Comparison of ENCODE assay signal across 18 cellular contexts in the genomic region with DNA sequence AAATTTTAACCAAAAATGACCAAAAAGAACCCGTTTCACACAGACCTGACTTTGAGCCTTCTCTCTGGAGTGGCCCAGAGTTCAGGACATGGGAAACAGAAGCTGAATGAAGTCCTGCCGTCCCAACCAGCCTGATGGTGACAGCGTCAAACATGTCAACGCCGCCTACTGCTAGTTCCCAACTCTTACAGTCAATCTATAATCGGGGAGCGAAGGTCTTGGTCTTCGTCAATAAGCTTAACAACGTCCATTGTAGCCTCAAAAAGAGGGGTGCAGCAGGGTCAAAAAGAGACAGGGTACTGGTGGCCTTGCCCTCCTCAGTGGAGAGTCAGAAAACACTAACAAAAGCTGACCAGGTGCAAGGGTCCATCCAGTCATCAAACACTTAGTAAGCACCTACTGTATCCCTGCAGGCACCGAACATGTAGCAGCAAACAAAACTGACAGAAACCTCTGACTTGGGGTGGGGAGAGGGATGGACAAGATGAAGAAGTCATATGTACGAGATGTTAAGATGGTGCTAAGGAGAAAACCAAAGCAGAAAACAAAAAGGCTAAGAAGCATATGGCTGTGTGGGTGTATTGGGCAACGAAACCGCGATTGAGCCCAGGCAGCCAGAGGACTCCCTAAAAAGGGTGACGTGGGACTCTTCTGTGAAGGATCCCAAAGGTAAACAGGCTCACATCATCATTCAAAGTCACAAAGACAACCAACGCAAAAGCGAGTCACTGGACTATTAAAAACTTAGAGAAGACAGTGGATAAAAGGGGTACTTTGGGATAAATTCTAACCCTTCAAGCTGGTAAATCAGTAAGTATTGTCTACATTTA. TPM values are rescaled to one million over a fixed set of nuclear protein-coding genes. Genes with fewer than 3 reads are reported as not detected.
DNase-seq lines count a peak whose midpoint lies in the region; ATAC-seq and TF ChIP-seq lines count a peak whose summit lies in the region.
"Had no signal": no experiment of that assay in that cellular context is flagged by ENCODE, and none has a peak within 500 bp of the region (broad histone marks: within the 10 kb centered on the region; RNA-seq: fewer than 3 reads in every experiment).

No MANE protein-coding gene starts in this region.

- H3K4me1 ChIP-seq in liver (ENCODE audit: control insufficient read depth in 4 of 4, insufficient read depth in 4 of 4, low read length in 3 of 4) (peaks cover 33 to 57% (median 47%) of the 10 kb centered on the region in 4 donors), testis (peaks cover 24% of the 10 kb centered on the region)

- H3K9me3 ChIP-seq in liver (ENCODE audit: control insufficient read depth in 4 of 4, low read length in 3 of 4) (no peaks in the 10 kb centered on the region), testis (no peaks in the 10 kb centered on the region)
- H3K9me3 ChIP-seq: right atrium auricular region had no signal

- H3K9me3 Mint-ChIP-seq in activated naive CD4-positive, alpha-beta T cell treated with anti-CD3 and anti-CD28 coated beads, Interleukin-2, amount 50 U/mL, for 24 hours: no peaks in the 10 kb centered on the region
- no peaks in the 10 kb centered on the region for H3K9me3 Mint-ChIP-seq in activated T-helper 2 cell treated with anti-CD3 and anti-CD28 coated beads, Interferon-gamma antibody, Interleukin-2, Interleukin-4, amounts not matched to agents 10 μg/mL and 5 μg/mL and 100 μg/mL, durations not matched to agents 14 hours and 24 hours and 36 hours
- H3K9me3 Mint-ChIP-seq: CD8-positive, alpha-beta memory T cell had no signal

- peak; percentile 22 to 33 for TF ChIP-seq RAD21 in liver (IDR thresholded peaks at IDR 0.05)

- intact Hi-C loops in activated T-helper 2 cell treated with anti-CD3 and anti-CD28 coated beads, Interferon-gamma antibody, Interleukin-2, Interleukin-4, amounts not matched to agents 10 μg/mL and 5 μg/mL and 100 μg/mL, durations not matched to agents 14 hours and 24 hours and 36 hours (cut with micrococcal nuclease): no loop called here
- intact Hi-C loops in testis (cut with DNase I; ENCODE audit: low total_unique reads): no loop called here

- H3K4me3 ChIP-seq in liver (ENCODE audit: low read depth in 1 of 3, low read length in 3 of 3): no peak overlapping the region
- H3K4me3 ChIP-seq in testis: no peak overlapping the region
- H3K4me3 ChIP-seq: hepatocyte, right atrium auricular region had no signal

- H3K4me3 Mint-ChIP-seq in activated naive CD4-positive, alpha-beta T cell treated with anti-CD3 and anti-CD28 coated beads, Interleukin-2, amount 50 U/mL, for 24 hours: no peak overlapping the region
- H3K4me3 Mint-ChIP-seq in activated T-helper 2 cell treated with anti-CD3 and anti-CD28 coated beads, Interferon-gamma antibody, Interleukin-2, Interleukin-4, amounts not matched to agents 10 μg/mL and 5 μg/mL and 100 μg/mL, durations not matched to agents 14 hours and 24 hours and 36 hours (ENCODE audit: low read depth): no peak overlapping the region

- peaks cover 8% of the 10 kb centered on the region for H3K36me3 Mint-ChIP-seq in activated naive CD4-positive, alpha-beta T cell treated with anti-CD3 and anti-CD28 coated beads, Interleukin-2, amount 50 U/mL, for 24 hours
- H3K36me3 Mint-ChIP-seq in activated T-helper 2 cell treated with anti-CD3 and anti-CD28 coated beads, Interferon-gamma antibody, Interleukin-2, Interleukin-4, amounts not matched to agents 10 μg/mL and 5 μg/mL and 100 μg/mL, durations not matched to agents 14 hours and 24 hours and 36 hours (ENCODE audit: low read depth): peaks cover 54% of the 10 kb centered on the region

- no peaks in the 10 kb centered on the region for H3K27me3 Mint-ChIP-seq in activated naive CD4-positive, alpha-beta T cell treated with anti-CD3 and anti-CD28 coated beads, Interleukin-2, amount 50 U/mL, for 24 hours
- no peaks in the 10 kb centered on the region for H3K27me3 Mint-ChIP-seq in activated T-helper 2 cell treated with anti-CD3 and anti-CD28 coated beads, Interferon-gamma antibody, Interleukin-2, Interleukin-4, amounts not matched to agents 10 μg/mL and 5 μg/mL and 100 μg/mL, durations not matched to agents 14 hours and 24 hours and 36 hours (ENCODE audit: low read depth)

- TF ChIP-seq CTCF in liver (IDR thresholded peaks at IDR 0.05; ENCODE audit: low read depth, low read length, missing input control): peak; percentile 5
- no peak for TF ChIP-seq CTCF in testis (IDR thresholded peaks at IDR 0.05)

- no peak overlapping the region for H3K9ac ChIP-seq in liver (ENCODE audit: low read depth in 1 of 2, low read length in 2 of 2)

- WGBS in liver: 61% methylated on average over 17 of the region's 17 CpGs
- 85 to 87% methylated on average over 17 of the region's 17 CpGs for WGBS in testis, 2 donors

- TF ChIP-seq POLR2A in testis (IDR thresholded peaks at IDR 0.05): no peak

- DNase-seq in activated naive CD4-positive, alpha-beta T cell treated with anti-CD3 and anti-CD28 coated beads, Interleukin-2, amount 50 U/mL, for 16 hours: no peak
- DNase-seq in activated T-helper 2 cell treated with anti-CD3 and anti-CD28 coated beads, Interferon-gamma antibody, Interleukin-2, Interleukin-4, amounts not matched to agents 10 μg/mL and 5 μg/mL and 100 μg/mL, durations not matched to agents 14 hours and 24 hours and 36 hours (ENCODE audit: low spot score): no peak
- DNase-seq in superior temporal gyrus (ENCODE audit: extremely low spot score) (peak; percentile 47), testis (no peak), NCI-H774 (lab: John Stamatoyannopoulos, UW) (no peak)
- DNase-seq: activated CD4-positive, CD25-positive, alpha-beta regulatory T cell; CD8-positive, alpha-beta memory T cell; central memory CD4-positive, alpha-beta T cell; effector memory CD4-positive, alpha-beta T cell; islet precursor cell; NCI-H2029; NCI-H510A; SHP77 had no signal

- peaks cover 19% of the 10 kb centered on the region for H3K4me1 Mint-ChIP-seq in activated naive CD4-positive, alpha-beta T cell treated with anti-CD3 and anti-CD28 coated beads, Interleukin-2, amount 50 U/mL, for 24 hours
- peaks cover 2% of the 10 kb centered on the region for H3K4me1 Mint-ChIP-seq in activated T-helper 2 cell treated with anti-CD3 and anti-CD28 coated beads, Interferon-gamma antibody, Interleukin-2, Interleukin-4, amounts not matched to agents 10 μg/mL and 5 μg/mL and 100 μg/mL, durations not matched to agents 14 hours and 24 hours and 36 hours (ENCODE audit: low read depth)

- H3K27me3 ChIP-seq in liver (ENCODE audit: control insufficient read depth in 4 of 4, insufficient read depth in 4 of 4, low read length in 3 of 4): no peaks in the 10 kb centered on the region
- no peaks in the 10 kb centered on the region for H3K27me3 ChIP-seq in testis
- H3K27me3 ChIP-seq: hepatocyte, right atrium auricular region had no signal

- H3K36me3 ChIP-seq in liver (ENCODE audit: control insufficient read depth in 4 of 4, insufficient read depth in 3 of 4, low read depth in 1 of 4, low read length in 3 of 4) (peaks cover 0 to 13% (median 5%) of the 10 kb centered on the region in 4 donors), testis (ENCODE audit: low read depth, missing control alignments) (no peaks in the 10 kb centered on the region)

- no peak for ATAC-seq in HG03139 (IDR thresholded peaks at IDR 0.05; ENCODE audit: unreplicated experiment)

- H3K27ac ChIP-seq in liver (ENCODE audit: low read depth in 1 of 2, low read length in 2 of 2) (peak overlapping the region in 1 of 2 donors; percentile 43), testis (no peak overlapping the region)
- H3K27ac ChIP-seq: hepatocyte, right atrium auricular region had no signal

- H3K27ac Mint-ChIP-seq in activated naive CD4-positive, alpha-beta T cell treated with anti-CD3 and anti-CD28 coated beads, Interleukin-2, amount 50 U/mL, for 24 hours: peak overlapping the region; percentile 47
- peak overlapping the region; percentile 47 for H3K27ac Mint-ChIP-seq in activated T-helper 2 cell treated with anti-CD3 and anti-CD28 coated beads, Interferon-gamma antibody, Interleukin-2, Interleukin-4, amounts not matched to agents 10 μg/mL and 5 μg/mL and 100 μg/mL, durations not matched to agents 14 hours and 24 hours and 36 hours

TF ChIP-seq in liver, 16 proteins besides CTCF, POLR2A, EP300 and RAD21 (continues in another document):
- TF ChIP-seq HNF4G (IDR thresholded peaks at IDR 0.05): no peak
- TF ChIP-seq, protein P1, sequence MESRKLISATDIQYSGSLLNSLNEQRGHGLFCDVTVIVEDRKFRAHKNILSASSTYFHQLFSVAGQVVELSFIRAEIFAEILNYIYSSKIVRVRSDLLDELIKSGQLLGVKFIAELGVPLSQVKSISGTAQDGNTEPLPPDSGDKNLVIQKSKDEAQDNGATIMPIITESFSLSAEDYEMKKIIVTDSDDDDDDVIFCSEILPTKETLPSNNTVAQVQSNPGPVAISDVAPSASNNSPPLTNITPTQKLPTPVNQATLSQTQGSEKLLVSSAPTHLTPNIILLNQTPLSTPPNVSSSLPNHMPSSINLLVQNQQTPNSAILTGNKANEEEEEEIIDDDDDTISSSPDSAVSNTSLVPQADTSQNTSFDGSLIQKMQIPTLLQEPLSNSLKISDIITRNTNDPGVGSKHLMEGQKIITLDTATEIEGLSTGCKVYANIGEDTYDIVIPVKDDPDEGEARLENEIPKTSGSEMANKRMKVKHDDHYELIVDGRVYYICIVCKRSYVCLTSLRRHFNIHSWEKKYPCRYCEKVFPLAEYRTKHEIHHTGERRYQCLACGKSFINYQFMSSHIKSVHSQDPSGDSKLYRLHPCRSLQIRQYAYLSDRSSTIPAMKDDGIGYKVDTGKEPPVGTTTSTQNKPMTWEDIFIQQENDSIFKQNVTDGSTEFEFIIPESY (IDR thresholded peaks at IDR 0.05): no peak

RNA-seq across cellular contexts. Expression of a gene that starts 12.0 kb away (rescaled TPM):
- total RNA-seq in activated T-helper 2 cell treated with anti-CD3 and anti-CD28 coated beads, Interferon-gamma antibody, Interleukin-2, Interleukin-4, amounts not matched to agents 10 μg/mL and 5 μg/mL and 100 μg/mL, durations not matched to agents 14 hours and 24 hours and 36 hours: 58.7 and 61.8 TPM in 2 replicates
- total RNA-seq in liver (1 to 10 TPM; 2.1 to 6.9 TPM), testis (10 to 100 TPM; 17.3 to 22.4 TPM)
- polyA plus RNA-seq in liver (10 to 100 TPM in 1 of 2 donors, 1 to 10 TPM in 1; 7.7 to 15.6 TPM), testis (ENCODE audit: insufficient read depth, low read depth, low replicate concordance) (32.0 TPM)
